Comparison of ENCODE assay signal across 13 cellular contexts in the genomic region with DNA sequence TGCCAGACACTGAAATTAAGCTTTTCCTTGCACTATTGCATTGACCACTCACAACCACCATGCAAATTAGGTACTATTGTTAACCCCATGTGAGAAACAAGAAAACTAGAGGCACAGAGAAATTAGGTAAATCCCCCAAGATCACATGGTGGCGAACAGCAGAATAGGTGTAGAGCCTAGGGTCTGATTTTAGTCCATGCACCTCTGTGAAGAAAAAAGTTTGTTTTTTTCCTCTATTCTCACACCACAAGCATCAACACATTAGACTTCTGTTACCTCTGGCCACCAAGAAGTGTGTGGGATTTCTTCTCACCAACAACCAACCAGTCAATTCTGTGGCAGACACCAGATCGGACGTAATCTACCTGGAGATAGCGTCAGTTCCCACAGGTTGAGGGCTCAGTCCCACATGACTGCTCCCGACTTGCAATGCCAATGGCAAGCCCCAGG.
DNase-seq lines count a peak whose midpoint lies in the region; ATAC-seq lines count a peak whose summit lies in the region.
"Had no signal": no experiment of that assay in that cellular context is flagged by ENCODE, and none has a peak within 500 bp of the region (broad histone marks: within the 10 kb centered on the region; RNA-seq: fewer than 3 reads in every experiment).

No MANE protein-coding gene starts in this region.

- no peak overlapping the region for H3K27ac Mint-ChIP-seq in stimulated activated memory B cell treated with anti-CD40 and anti-IgM and Interleukin-4, amounts not matched to agents 10 μg/mL and 1 μg/mL and 100 μg/mL, for 72 hours
- H3K27ac Mint-ChIP-seq: IgD-negative memory B cell had no signal

- no peaks in the 10 kb centered on the region for H3K36me3 Mint-ChIP-seq in stimulated activated memory B cell treated with anti-CD40 and anti-IgM and Interleukin-4, amounts not matched to agents 10 μg/mL and 1 μg/mL and 100 μg/mL, for 72 hours

- in situ Hi-C loops in G401 (cut with HindIII; ENCODE audit: low sequenced_read_pairs), result no loop called here

- ATAC-seq in GM18870 (IDR thresholded peaks at IDR 0.05; ENCODE audit: unreplicated experiment) (peak; percentile 88), GM21447 (IDR thresholded peaks at IDR 0.05; ENCODE audit: unreplicated experiment) (peak; percentile 92), HG03039 (IDR thresholded peaks at IDR 0.05; ENCODE audit: unreplicated experiment) (peak; percentile 73)
- peak; percentile 71 for ATAC-seq in stimulated activated memory B cell treated with anti-CD40 and anti-IgM and Interleukin-4, amounts not matched to agents 10 μg/mL and 1 μg/mL and 100 μg/mL, for 72 hours

- H3K4me1 Mint-ChIP-seq in stimulated activated memory B cell treated with anti-CD40 and anti-IgM and Interleukin-4, amounts not matched to agents 10 μg/mL and 1 μg/mL and 100 μg/mL, for 72 hours, result no peaks in the 10 kb centered on the region

- no peak for DNase-seq in A172 (ENCODE audit: low spot score)
- DNase-seq in G401 (ENCODE audit: low spot score), result no peak
- DNase-seq in NCI-H1436 (lab: John Stamatoyannopoulos, UW), result no peak
- DNase-seq: activated CD8-positive, alpha-beta memory T cell treated with anti-CD3 and anti-CD28 coated beads, Interleukin-2, amount 50 U/mL, for 4 hours; mammary epithelial cell; NCI-H187; NCI-H774; testis had no signal

- no peaks in the 10 kb centered on the region for H3K9me3 Mint-ChIP-seq in stimulated activated memory B cell treated with anti-CD40 and anti-IgM and Interleukin-4, amounts not matched to agents 10 μg/mL and 1 μg/mL and 100 μg/mL, for 72 hours
- H3K9me3 Mint-ChIP-seq: IgD-negative memory B cell had no signal

- no peak overlapping the region for H3K4me3 Mint-ChIP-seq in stimulated activated memory B cell treated with anti-CD40 and anti-IgM and Interleukin-4, amounts not matched to agents 10 μg/mL and 1 μg/mL and 100 μg/mL, for 72 hours
- H3K4me3 Mint-ChIP-seq: IgD-negative memory B cell had no signal

- peaks cover 73% of the 10 kb centered on the region for H3K27me3 Mint-ChIP-seq in stimulated activated memory B cell treated with anti-CD40 and anti-IgM and Interleukin-4, amounts not matched to agents 10 μg/mL and 1 μg/mL and 100 μg/mL, for 72 hours
